Comparison of ENCODE assay signal across 9 cellular contexts in the genomic region with DNA sequence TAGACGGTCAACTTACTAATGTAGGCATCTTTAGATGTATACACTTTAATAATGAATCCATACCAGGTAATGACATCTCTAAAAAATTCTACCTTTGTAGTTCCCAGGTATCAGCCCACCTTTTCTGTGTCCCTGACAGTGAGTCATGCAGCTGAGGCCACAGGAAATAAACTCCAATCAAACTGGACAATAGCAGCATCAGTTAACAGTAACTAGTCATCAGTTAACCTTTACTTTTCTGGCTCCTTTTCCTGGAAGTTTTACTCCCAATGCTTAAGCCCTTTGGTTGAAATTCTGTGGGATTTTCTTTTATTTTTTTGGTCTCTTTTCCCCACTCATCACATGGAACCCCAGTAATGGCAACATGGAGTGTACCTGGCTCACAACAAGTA.
"Had no signal": no experiment of that assay in that cellular context is flagged by ENCODE, and none has a peak within 500 bp of the region (broad histone marks: within the 10 kb centered on the region; RNA-seq: fewer than 3 reads in every experiment).

No MANE protein-coding gene starts in this region.

- H3K27ac Mint-ChIP-seq: HFFc6, IgD-negative memory B cell had no signal

- DNase-seq: GM23248, GOT3, H7, HFFc6 had no signal

- ATAC-seq: HCT116, HepG2 had no signal

- H3K27me3 Mint-ChIP-seq: IgD-negative memory B cell had no signal

- H3K4me3 Mint-ChIP-seq: HFFc6, IgD-negative memory B cell had no signal

- H3K36me3 Mint-ChIP-seq: IgD-negative memory B cell had no signal

- H3K4me1 Mint-ChIP-seq: IgD-negative memory B cell had no signal

- H3K36me3 ChIP-seq: HAP-1 had no signal

- H3K27ac ChIP-seq: GM23248, HL-60 had no signal

- H3K4me3 ChIP-seq: GM23248, HAP-1 had no signal

- H3K4me1 ChIP-seq: HAP-1 had no signal

- H3K9me3 ChIP-seq: HAP-1 had no signal
